In genomic region chr5:168269950-168270349, GRCh38 we compare ENCODE assay signal across 1 cellular context.
TF ChIP-seq lines count a peak whose summit lies in the region.

No MANE protein-coding gene starts in this region.

TF ChIP-seq in K562, 482 proteins besides CTCF, POLR2A, EP300 and RAD21:
- peak; percentile 45 for TF ChIP-seq CBFA2T2 (conservative IDR thresholded peaks at IDR 0.05)
- peak; percentile 50; the same call in 1 of the 2 replicates for TF ChIP-seq TAL1 (IDR thresholded peaks at IDR 0.05)
- peak; percentile 40; the same call in 1 of the 2 replicates for TF ChIP-seq TEAD4 (IDR thresholded peaks at IDR 0.05; ENCODE audit: low read length)
- TF ChIP-seq TEAD4 (CRISPR knock-in tag; IDR thresholded peaks at IDR 0.05; ENCODE audit: borderline replicate concordance), result no peak
- peak; percentile 72 for TF ChIP-seq CBFA2T3 (IDR thresholded peaks at IDR 0.05)
- TF ChIP-seq TCF3 (CRISPR knock-in tag; IDR thresholded peaks at IDR 0.05), result peak; percentile 24; the same call in 1 of the 2 replicates
- no peak for TF ChIP-seq THRB (CRISPR knock-in tag; conservative IDR thresholded peaks at IDR 0.05)
TF ChIP-seq in K562: peak in this region for 5.
